Comparison of ENCODE assay signal across 10 cellular contexts in the genomic region with DNA sequence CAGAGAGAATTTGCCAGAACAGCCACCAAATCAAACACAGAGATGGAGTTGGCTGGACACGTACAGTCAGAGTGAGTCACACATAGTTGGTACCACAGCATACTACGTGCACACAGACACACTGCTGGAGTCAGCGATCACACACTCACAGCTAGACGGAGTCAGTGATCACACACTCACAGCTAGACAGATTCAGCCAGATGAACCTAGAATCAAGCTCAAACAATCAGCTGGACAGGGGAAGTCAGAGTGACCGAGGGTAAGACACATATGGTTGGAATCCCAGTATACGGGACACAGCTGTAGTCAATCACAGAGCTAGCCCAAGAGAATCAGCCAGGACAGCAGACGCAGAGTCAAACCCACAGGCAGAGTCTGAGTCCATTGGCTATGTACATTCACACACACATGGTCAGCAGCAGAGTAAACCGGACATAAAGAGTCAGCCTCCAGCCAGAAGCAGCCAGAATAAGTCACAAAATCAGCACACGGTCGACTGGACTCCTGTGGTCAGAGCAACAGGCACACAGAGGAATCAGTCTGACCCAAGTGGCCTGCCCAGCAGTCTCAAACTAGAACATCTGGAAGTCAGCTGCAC. TPM values are rescaled to one million over a fixed set of nuclear protein-coding genes. Genes with fewer than 3 reads are reported as not detected.
DNase-seq lines count a peak whose midpoint lies in the region; ATAC-seq and TF ChIP-seq lines count a peak whose summit lies in the region.
"Had no signal": no experiment of that assay in that cellular context is flagged by ENCODE, and none has a peak within 500 bp of the region (broad histone marks: within the 10 kb centered on the region; RNA-seq: fewer than 3 reads in every experiment).

No MANE protein-coding gene starts in this region.

- no peak for DNase-seq in activated CD4-positive, alpha-beta T cell treated with anti-CD3 and anti-CD28 coated beads, Interleukin-2, amount 10 ng/mL, durations not matched to agents 7 days and 5 days
- no peak for DNase-seq in activated CD4-positive, alpha-beta T cell treated with anti-CD3 and anti-CD28 coated beads, Interleukin-2, amount 50 U/mL, for 4 hours
- DNase-seq in fibroblast of the aortic adventitia (ENCODE audit: low read depth) (peak; percentile 87), HT-29 (ENCODE audit: low spot score) (no peak), NCI-H2227 (lab: John Stamatoyannopoulos, UW; ENCODE audit: unreplicated experiment) (no peak)
- DNase-seq: C1 segment of cervical spinal cord had no signal

- H3K36me3 Mint-ChIP-seq in activated CD4-positive, alpha-beta T cell treated with anti-CD3 and anti-CD28 coated beads, Interleukin-2, amount 10 ng/mL, durations not matched to agents 7 days and 5 days (ENCODE audit: low read depth): peaks cover 50% of the 10 kb centered on the region

- peak overlapping the region; percentile 16 for H3K4me3 Mint-ChIP-seq in activated CD4-positive, alpha-beta T cell treated with anti-CD3 and anti-CD28 coated beads, Interleukin-2, amount 10 ng/mL, durations not matched to agents 7 days and 5 days

- no peak overlapping the region for H3K9ac ChIP-seq in skeletal muscle satellite cell (ENCODE audit: low read depth, low read length)

- no peaks in the 10 kb centered on the region for H3K36me3 ChIP-seq in skeletal muscle satellite cell (ENCODE audit: insufficient read depth, low read length)
- H3K36me3 ChIP-seq: cardiac muscle cell had no signal

- peak overlapping the region; percentile 43 for H3K4me2 ChIP-seq in skeletal muscle satellite cell (ENCODE audit: low read length)

- POLR2A ChIA-PET in activated CD4-positive, alpha-beta T cell treated with anti-CD3 and anti-CD28 coated beads, Interleukin-2, amount 10 ng/mL, durations not matched to agents 7 days and 5 days (lab: Charles Lee): no interaction called here

- H3K27me3 Mint-ChIP-seq in activated CD4-positive, alpha-beta T cell treated with anti-CD3 and anti-CD28 coated beads, Interleukin-2, amount 10 ng/mL, durations not matched to agents 7 days and 5 days: no peaks in the 10 kb centered on the region

- H3K4me3 ChIP-seq in WI38 (ENCODE audit: low read depth, low read length) (peak overlapping the region; percentile 29; the same call in 1 of the 2 replicates), fibroblast of the aortic adventitia (ENCODE audit: low read depth, low read length) (peak overlapping the region; percentile 22), skeletal muscle satellite cell (ENCODE audit: low read length) (peak overlapping the region; percentile 1)
- H3K4me3 ChIP-seq: cardiac muscle cell had no signal

- H3K4me1 ChIP-seq in skeletal muscle satellite cell (ENCODE audit: control insufficient read depth, insufficient read depth, low read length): peaks cover 16% of the 10 kb centered on the region

- CTCF ChIA-PET in activated CD4-positive, alpha-beta T cell treated with anti-CD3 and anti-CD28 coated beads, Interleukin-2, amount 10 ng/mL, durations not matched to agents 7 days and 5 days (lab: Charles Lee): interaction anchor here (0.6 to 0.7 kb wide), 2 partner anchors 8 to 84 kb away, joined by 3 read pairs; no protein-coding TSS in a partner anchor

- H3K27me3 ChIP-seq in skeletal muscle satellite cell (ENCODE audit: control insufficient read depth, insufficient read depth, low read length): no peaks in the 10 kb centered on the region

- no peak for ATAC-seq in GM19463 (IDR thresholded peaks at IDR 0.05; ENCODE audit: unreplicated experiment)

- peaks cover 51% of the 10 kb centered on the region for H3K4me1 Mint-ChIP-seq in activated CD4-positive, alpha-beta T cell treated with anti-CD3 and anti-CD28 coated beads, Interleukin-2, amount 10 ng/mL, durations not matched to agents 7 days and 5 days

- no peak overlapping the region for H3K27ac Mint-ChIP-seq in activated CD4-positive, alpha-beta T cell treated with anti-CD3 and anti-CD28 coated beads, Interleukin-2, amount 10 ng/mL, durations not matched to agents 7 days and 5 days

- TF ChIP-seq CTCF in WI38 (IDR thresholded peaks at IDR 0.05; ENCODE audit: low read depth, low read length) (no peak), fibroblast of the aortic adventitia (IDR thresholded peaks at IDR 0.05; ENCODE audit: insufficient read depth, low read length) (no peak)

- H3K9me3 Mint-ChIP-seq in activated CD4-positive, alpha-beta T cell treated with anti-CD3 and anti-CD28 coated beads, Interleukin-2, amount 10 ng/mL, durations not matched to agents 7 days and 5 days: no peaks in the 10 kb centered on the region

- H3K9me3 ChIP-seq in skeletal muscle satellite cell (replicated peaks; ENCODE audit: low read length): no peaks in the 10 kb centered on the region

RNA-seq across cellular contexts. Expression of gene SLC38A5, which starts 4.6 kb away (rescaled TPM):
- 10 to 100 TPM; 78.3 to 78.9 TPM for total RNA-seq in activated CD4-positive, alpha-beta T cell treated with anti-CD3 and anti-CD28 coated beads, Interleukin-2, amount 10 ng/mL, durations not matched to agents 7 days and 5 days
- total RNA-seq in fibroblast of the aortic adventitia (ENCODE audit: low replicate concordance): 10.2 and 97.0 TPM in 2 replicates
- 96.1 and 181 TPM in 2 replicates for total RNA-seq in skeletal muscle satellite cell (2012; rRNA removed)
- total RNA-seq in HT-29 (2014; rRNA removed; shearing (Covaris generic)): 103 and 136 TPM in 2 replicates
- total RNA-seq: cardiac muscle cell had no signal

RNA-seq across cellular contexts. Expression of gene FTSJ1, which starts 10.6 kb away (rescaled TPM):
- total RNA-seq in activated CD4-positive, alpha-beta T cell treated with anti-CD3 and anti-CD28 coated beads, Interleukin-2, amount 10 ng/mL, durations not matched to agents 7 days and 5 days: 10 to 100 TPM; 59.5 to 60.2 TPM
- total RNA-seq in fibroblast of the aortic adventitia (ENCODE audit: low replicate concordance): 22.7 and 55.0 TPM in 2 replicates
- 118 and 124 TPM in 2 replicates for total RNA-seq in skeletal muscle satellite cell (2012; rRNA removed)
- total RNA-seq in HT-29 (2014; rRNA removed; shearing (Covaris generic)): 102 and 118 TPM in 2 replicates

RNA-seq across cellular contexts. Expression of gene PORCN, which starts 43.4 kb away (rescaled TPM):
- 10 to 100 TPM; 12.5 to 13.3 TPM for total RNA-seq in activated CD4-positive, alpha-beta T cell treated with anti-CD3 and anti-CD28 coated beads, Interleukin-2, amount 10 ng/mL, durations not matched to agents 7 days and 5 days
- 9.1 and 10.1 TPM in 2 replicates for total RNA-seq in fibroblast of the aortic adventitia (ENCODE audit: low replicate concordance)
- 33.4 and 36.0 TPM in 2 replicates for total RNA-seq in skeletal muscle satellite cell (2012; rRNA removed)
- 6.5 and 8.7 TPM in 2 replicates for total RNA-seq in HT-29 (2014; rRNA removed; shearing (Covaris generic))

RNA-seq across cellular contexts. Expression of gene SSX4B, which starts 53.7 kb away (rescaled TPM):
- not detected for total RNA-seq in activated CD4-positive, alpha-beta T cell treated with anti-CD3 and anti-CD28 coated beads, Interleukin-2, amount 10 ng/mL, durations not matched to agents 7 days and 5 days
- not detected in 2 replicates for total RNA-seq in fibroblast of the aortic adventitia (ENCODE audit: low replicate concordance)
- not detected in 2 replicates for total RNA-seq in skeletal muscle satellite cell (2012; rRNA removed)
- total RNA-seq in HT-29 (2014; rRNA removed; shearing (Covaris generic)): not detected in 2 replicates
- total RNA-seq: cardiac muscle cell had no signal

RNA-seq across cellular contexts. Expression of gene EBP, which starts 56.2 kb away (rescaled TPM):
- total RNA-seq in activated CD4-positive, alpha-beta T cell treated with anti-CD3 and anti-CD28 coated beads, Interleukin-2, amount 10 ng/mL, durations not matched to agents 7 days and 5 days: 100 to 1,000 TPM; 246 to 251 TPM
- total RNA-seq in fibroblast of the aortic adventitia (ENCODE audit: low replicate concordance): 30.7 and 49.2 TPM in 2 replicates
- 70.2 and 82.6 TPM in 2 replicates for total RNA-seq in skeletal muscle satellite cell (2012; rRNA removed)
- total RNA-seq in HT-29 (2014; rRNA removed; shearing (Covaris generic)): 285 and 311 TPM in 2 replicates
